ENCODE assay signal across 19 cellular contexts in genomic region chr1:25492323-25492722, GRCh38.
"Had no signal": no experiment of that assay in that cellular context is flagged by ENCODE, and none has a peak within 500 bp of the region (broad histone marks: within the 10 kb centered on the region; RNA-seq: fewer than 3 reads in every experiment).

No MANE protein-coding gene starts in this region.

- DNase-seq: activated CD4-positive, alpha-beta T cell treated with anti-CD3 and anti-CD28 coated beads, Interleukin-2, amount 10 ng/mL, durations not matched to agents 7 days and 5 days; activated CD8-positive, alpha-beta memory T cell treated with anti-CD3 and anti-CD28 coated beads, Interleukin-2, amount 50 U/mL, for 4 hours; activated effector memory CD4-positive, alpha-beta T cell treated with Interleukin-2 at 50 U/mL for 16 hours; activated naive CD4-positive, alpha-beta T cell treated with anti-CD3 and anti-CD28 coated beads, Interleukin-2, amount 50 U/mL, for 16 hours; activated T-cell treated with anti-CD3 and anti-CD28 coated beads, Interleukin-2, amount 50 U/mL, for 4 hours; amniotic stem cell; dorsolateral prefrontal cortex; left colon; lower lobe of right lung; nucleus accumbens; retina; spleen; stimulated activated naive B cell treated with anti-CD40 and anti-IgM and Interleukin-4, amounts not matched to agents 10 μg/mL and 1 μg/mL and 100 μg/mL, for 72 hours; T-helper 1 cell; thyroid gland had no signal

- H3K4me3 ChIP-seq: dorsolateral prefrontal cortex, lower lobe of right lung, spleen, thyroid gland had no signal

- H3K27ac Mint-ChIP-seq: activated CD4-positive, alpha-beta T cell treated with anti-CD3 and anti-CD28 coated beads, Interleukin-2, amount 10 ng/mL, durations not matched to agents 7 days and 5 days; mesothelial cell of epicardium; stimulated activated naive B cell treated with anti-CD40 and anti-IgM and Interleukin-4, amounts not matched to agents 10 μg/mL and 1 μg/mL and 100 μg/mL, for 72 hours had no signal

- H3K27ac ChIP-seq: dorsolateral prefrontal cortex, lower lobe of right lung, spleen, thyroid gland had no signal

- H3K9me3 ChIP-seq: lower lobe of right lung, spleen, thyroid gland had no signal

- H3K27me3 Mint-ChIP-seq: activated CD4-positive, alpha-beta T cell treated with anti-CD3 and anti-CD28 coated beads, Interleukin-2, amount 10 ng/mL, durations not matched to agents 7 days and 5 days; stimulated activated naive B cell treated with anti-CD40 and anti-IgM and Interleukin-4, amounts not matched to agents 10 μg/mL and 1 μg/mL and 100 μg/mL, for 72 hours had no signal

- H3K27me3 ChIP-seq: dorsolateral prefrontal cortex, spleen, thyroid gland had no signal

- ATAC-seq: activated CD4-positive, CD25-positive, alpha-beta regulatory T cell treated with anti-CD3 and anti-CD28 coated beads, Interleukin-2, amount 50 U/mL, for 24 hours; activated T-cell treated with anti-CD3 and anti-CD28 coated beads, Interleukin-2, amount 50 U/mL, for 4 hours; left colon; lower lobe of right lung; SK-N-SH treated with all-trans-retinoic acid at 6 μM for 48 hours; stimulated activated naive B cell treated with anti-CD40 and anti-IgM and Interleukin-4, amounts not matched to agents 10 μg/mL and 1 μg/mL and 100 μg/mL, for 72 hours had no signal

- H3K9me3 Mint-ChIP-seq: activated CD4-positive, alpha-beta T cell treated with anti-CD3 and anti-CD28 coated beads, Interleukin-2, amount 10 ng/mL, durations not matched to agents 7 days and 5 days; activated T-cell treated with anti-CD3 and anti-CD28 coated beads, Interleukin-2, amount 50 U/mL, for 4 hours; mesothelial cell of epicardium; nephron; stimulated activated naive B cell treated with anti-CD40 and anti-IgM and Interleukin-4, amounts not matched to agents 10 μg/mL and 1 μg/mL and 100 μg/mL, for 72 hours had no signal

- H3K4me3 Mint-ChIP-seq: activated CD4-positive, alpha-beta T cell treated with anti-CD3 and anti-CD28 coated beads, Interleukin-2, amount 10 ng/mL, durations not matched to agents 7 days and 5 days; activated T-cell treated with anti-CD3 and anti-CD28 coated beads, Interleukin-2, amount 50 U/mL, for 4 hours; mesothelial cell of epicardium; nephron; stimulated activated naive B cell treated with anti-CD40 and anti-IgM and Interleukin-4, amounts not matched to agents 10 μg/mL and 1 μg/mL and 100 μg/mL, for 72 hours had no signal

- H3K4me1 Mint-ChIP-seq: mesothelial cell of epicardium; stimulated activated naive B cell treated with anti-CD40 and anti-IgM and Interleukin-4, amounts not matched to agents 10 μg/mL and 1 μg/mL and 100 μg/mL, for 72 hours had no signal

- H3K4me1 ChIP-seq: lower lobe of right lung, spleen had no signal
